In the genomic region with DNA sequence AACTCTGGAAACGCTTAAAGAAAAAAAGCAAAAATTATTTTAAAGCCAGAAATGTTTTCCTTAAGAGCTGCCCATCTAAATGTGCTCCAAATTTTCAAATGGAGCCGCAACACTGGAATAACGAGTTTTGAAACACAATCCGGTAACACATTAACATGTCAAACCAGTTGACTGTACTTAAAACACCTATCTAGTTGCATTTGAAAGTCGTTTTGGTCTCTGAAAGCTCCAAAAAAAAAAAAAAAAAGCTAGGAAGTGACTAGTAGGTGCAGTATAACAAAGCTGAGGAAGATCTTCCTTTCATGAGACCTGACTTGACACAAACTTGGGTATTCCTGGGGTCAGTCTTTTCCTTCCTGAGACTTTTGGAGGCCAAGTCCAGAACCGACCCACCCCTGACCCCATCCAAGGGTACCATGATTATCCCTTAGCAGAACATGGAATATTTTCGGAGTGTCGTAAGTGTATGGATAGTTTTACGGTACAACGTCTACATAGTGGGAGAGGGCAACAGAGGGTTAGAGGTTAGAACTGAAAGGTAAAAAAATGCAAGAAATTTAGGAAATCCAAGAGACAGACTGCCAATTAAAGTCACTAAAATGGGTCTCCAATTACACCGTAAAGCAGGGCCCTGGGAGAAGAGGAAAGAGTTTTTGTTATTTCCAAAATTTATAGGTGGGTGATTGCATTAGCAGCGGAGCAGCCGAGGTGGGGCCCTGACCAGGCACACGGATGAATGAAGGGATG, we compare ENCODE assay signal across 1 cellular context.
A peak's percentile ranks its signal among the peaks of the same experiment; 100 is the strongest.
TF ChIP-seq lines count a peak whose summit lies in the region.

No MANE protein-coding gene starts in this region.

TF ChIP-seq in SK-N-SH, 30 proteins besides CTCF, POLR2A, EP300 and RAD21 (continued from another document):
- TF ChIP-seq, protein P1, sequence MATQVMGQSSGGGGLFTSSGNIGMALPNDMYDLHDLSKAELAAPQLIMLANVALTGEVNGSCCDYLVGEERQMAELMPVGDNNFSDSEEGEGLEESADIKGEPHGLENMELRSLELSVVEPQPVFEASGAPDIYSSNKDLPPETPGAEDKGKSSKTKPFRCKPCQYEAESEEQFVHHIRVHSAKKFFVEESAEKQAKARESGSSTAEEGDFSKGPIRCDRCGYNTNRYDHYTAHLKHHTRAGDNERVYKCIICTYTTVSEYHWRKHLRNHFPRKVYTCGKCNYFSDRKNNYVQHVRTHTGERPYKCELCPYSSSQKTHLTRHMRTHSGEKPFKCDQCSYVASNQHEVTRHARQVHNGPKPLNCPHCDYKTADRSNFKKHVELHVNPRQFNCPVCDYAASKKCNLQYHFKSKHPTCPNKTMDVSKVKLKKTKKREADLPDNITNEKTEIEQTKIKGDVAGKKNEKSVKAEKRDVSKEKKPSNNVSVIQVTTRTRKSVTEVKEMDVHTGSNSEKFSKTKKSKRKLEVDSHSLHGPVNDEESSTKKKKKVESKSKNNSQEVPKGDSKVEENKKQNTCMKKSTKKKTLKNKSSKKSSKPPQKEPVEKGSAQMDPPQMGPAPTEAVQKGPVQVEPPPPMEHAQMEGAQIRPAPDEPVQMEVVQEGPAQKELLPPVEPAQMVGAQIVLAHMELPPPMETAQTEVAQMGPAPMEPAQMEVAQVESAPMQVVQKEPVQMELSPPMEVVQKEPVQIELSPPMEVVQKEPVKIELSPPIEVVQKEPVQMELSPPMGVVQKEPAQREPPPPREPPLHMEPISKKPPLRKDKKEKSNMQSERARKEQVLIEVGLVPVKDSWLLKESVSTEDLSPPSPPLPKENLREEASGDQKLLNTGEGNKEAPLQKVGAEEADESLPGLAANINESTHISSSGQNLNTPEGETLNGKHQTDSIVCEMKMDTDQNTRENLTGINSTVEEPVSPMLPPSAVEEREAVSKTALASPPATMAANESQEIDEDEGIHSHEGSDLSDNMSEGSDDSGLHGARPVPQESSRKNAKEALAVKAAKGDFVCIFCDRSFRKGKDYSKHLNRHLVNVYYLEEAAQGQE (IDR thresholded peaks at IDR 0.05; ENCODE audit: low read depth, low read length), result no peak
- peak; percentile 83; the same call in 1 of the 2 replicates for TF ChIP-seq TAF1 (IDR thresholded peaks at IDR 0.05; ENCODE audit: borderline replicate concordance, low read depth, low read length)
- TF ChIP-seq NRF1 (IDR thresholded peaks at IDR 0.05; ENCODE audit: low read depth, low read length), result no peak
- TF ChIP-seq, protein P2, sequence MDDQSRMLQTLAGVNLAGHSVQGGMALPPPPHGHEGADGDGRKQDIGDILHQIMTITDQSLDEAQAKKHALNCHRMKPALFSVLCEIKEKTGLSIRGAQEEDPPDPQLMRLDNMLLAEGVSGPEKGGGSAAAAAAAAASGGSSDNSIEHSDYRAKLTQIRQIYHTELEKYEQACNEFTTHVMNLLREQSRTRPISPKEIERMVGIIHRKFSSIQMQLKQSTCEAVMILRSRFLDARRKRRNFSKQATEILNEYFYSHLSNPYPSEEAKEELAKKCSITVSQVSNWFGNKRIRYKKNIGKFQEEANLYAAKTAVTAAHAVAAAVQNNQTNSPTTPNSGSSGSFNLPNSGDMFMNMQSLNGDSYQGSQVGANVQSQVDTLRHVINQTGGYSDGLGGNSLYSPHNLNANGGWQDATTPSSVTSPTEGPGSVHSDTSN (IDR thresholded peaks at IDR 0.05), result 0 out of 2 replicates have a peak, but pooled peaks have one; percentile 2
- TF ChIP-seq YY1 (IDR thresholded peaks at IDR 0.05; ENCODE audit: low read depth), result 0 out of 2 replicates have a peak, but pooled peaks have one; percentile 38
- TF ChIP-seq MEF2A (IDR thresholded peaks at IDR 0.05; ENCODE audit: borderline replicate concordance, low read depth), result no peak
- no peak for TF ChIP-seq GATA2 (CRISPR knock-in tag; IDR thresholded peaks at IDR 0.05)
